9 cellular contexts compared by ENCODE assay signal in genomic region chr11:107916671-107917241, GRCh38. TPM values are rescaled to one million over a fixed set of nuclear protein-coding genes. Genes with fewer than 3 reads are reported as not detected.
DNase-seq lines count a peak whose midpoint lies in the region; TF ChIP-seq lines count a peak whose summit lies in the region.
"Had no signal": no experiment of that assay in that cellular context is flagged by ENCODE, and none has a peak within 500 bp of the region (broad histone marks: within the 10 kb centered on the region; RNA-seq: fewer than 3 reads in every experiment).

No MANE protein-coding gene starts in this region.

- BruUV-seq in mammary epithelial cell (replicated peaks; lab: Mats Ljungman, UMichigan): no TSS peak

- H4K91ac ChIP-seq in H9 (ENCODE audit: insufficient read length, low read depth, low read length): no peak overlapping the region

- H3K9ac ChIP-seq in H9 (ENCODE audit: extremely low read depth, insufficient read length, low read length) (no peak overlapping the region), mammary epithelial cell (ENCODE audit: insufficient read depth, low read length) (no peak overlapping the region)

- no peaks in the 10 kb centered on the region for H3K27me3 Mint-ChIP-seq in H9 (ENCODE audit: low read depth)

- H3K36me3 Mint-ChIP-seq in H9 (ENCODE audit: insufficient read depth in 1 of 3, low read depth in 3 of 3): peaks cover 0 to 2% (median 0%) of the 10 kb centered on the region in 3 experiments; a peak in 2 of 7 replicates

- H3K79me2 ChIP-seq in H9 (ENCODE audit: insufficient read depth, low read length): no peaks in the 10 kb centered on the region
- no peaks in the 10 kb centered on the region for H3K79me2 ChIP-seq in mammary epithelial cell (ENCODE audit: insufficient read depth, low read length)
- H3K79me2 ChIP-seq in osteoblast (ENCODE audit: insufficient read depth, low read length): no peaks in the 10 kb centered on the region

- no peak overlapping the region for H2BK15ac ChIP-seq in H9 (ENCODE audit: low read depth, low read length)

- H2BK120ac ChIP-seq in H9 (ENCODE audit: low read depth, low read length, poor library complexity, severe bottlenecking): no peak overlapping the region

- H2AK5ac ChIP-seq in H9 (ENCODE audit: insufficient read length, low read length): no peak overlapping the region

- CTCF ChIA-PET in mammary epithelial cell (lab: Charles Lee; ENCODE audit: low non-redundant PET): interaction anchor here (0.6 kb wide), 1 partner anchor 12 kb away, joined by 3 read pairs; no protein-coding TSS in a partner anchor

- H3T11ph ChIP-seq in H9 (ENCODE audit: low read length): no peak overlapping the region

- intact Hi-C loops in mammary epithelial cell (cut with micrococcal nuclease): no loop called here

- no peak overlapping the region for H3K23ac ChIP-seq in H9 (ENCODE audit: insufficient read length, low read depth, low read length)

- H4K20me1 ChIP-seq in H9 (ENCODE audit: control insufficient read depth, insufficient read depth, insufficient read length) (no peaks in the 10 kb centered on the region), mammary epithelial cell (ENCODE audit: insufficient read depth, low read length) (no peaks in the 10 kb centered on the region), osteoblast (ENCODE audit: insufficient read depth, low read length) (no peaks in the 10 kb centered on the region)

- no peak overlapping the region for H2AFZ ChIP-seq in H9 (ENCODE audit: low read length)
- no peak overlapping the region for H2AFZ ChIP-seq in mammary epithelial cell (ENCODE audit: low read depth, low read length)
- no peak overlapping the region for H2AFZ ChIP-seq in osteoblast (ENCODE audit: low read length)

- H3K4ac ChIP-seq in H9 (ENCODE audit: low read depth, low read length): no peak overlapping the region

- H2BK20ac ChIP-seq in H9 (ENCODE audit: low read depth, low read length, poor library complexity, severe bottlenecking): no peak overlapping the region

- no peak overlapping the region for H3K18ac ChIP-seq in H9 (ENCODE audit: insufficient read length, low read depth, low read length)

- H3K4me3 ChIP-seq in mammary epithelial cell (replicated peaks in 1 of 3; ENCODE audit: insufficient read depth in 1 of 3, low read depth in 2 of 3, low read length in 3 of 3) (no peak overlapping the region), osteoblast (ENCODE audit: insufficient read depth, low read length) (no peak overlapping the region)

- H3K4me2 ChIP-seq in H9 (ENCODE audit: insufficient read depth, insufficient read length, low read length) (no peak overlapping the region), mammary epithelial cell (ENCODE audit: insufficient read depth, low read depth, low read length) (no peak overlapping the region), osteoblast (ENCODE audit: insufficient read depth, low read length) (no peak overlapping the region)

- H3K27ac ChIP-seq in H9 (ENCODE audit: insufficient read length, low read depth, low read length) (no peak overlapping the region), mammary epithelial cell (ENCODE audit: insufficient read depth, low read depth, low read length) (no peak overlapping the region), osteoblast (ENCODE audit: low read depth, low read length) (no peak overlapping the region)

- DNase-seq in NCI-H1092 (lab: John Stamatoyannopoulos, UW) (peak; percentile 2), NCI-H1092 treated with DMSO at 0.1 percent for 48 hours (lab: John Stamatoyannopoulos, UW) (no peak), H9 (peak; percentile 77), RKO (ENCODE audit: low spot score) (peak; percentile 39), mammary epithelial cell (no peak), osteoblast (ENCODE audit: insufficient read length, low spot score, missing footprints) (no peak), HuH-7.5 (ENCODE audit: low spot score) (no peak), superior temporal gyrus (ENCODE audit: extremely low spot score) (no peak)

- H3K23me2 ChIP-seq in H9 (ENCODE audit: insufficient read length, low read depth, low read length, poor library complexity, severe bottlenecking): no peaks in the 10 kb centered on the region

- H3K36me3 ChIP-seq in mammary epithelial cell (ENCODE audit: insufficient read depth, low read length): no peaks in the 10 kb centered on the region
- H3K36me3 ChIP-seq in osteoblast (ENCODE audit: insufficient read depth, low read length): no peaks in the 10 kb centered on the region

- dilution Hi-C loops in mammary epithelial cell (cut with HindIII; ENCODE audit: low sequenced_read_pairs): no loop called here

- H4K5ac ChIP-seq in H9 (ENCODE audit: insufficient read length, low read depth, low read length): no peak overlapping the region

- peak overlapping the region in 1 of 3 experiments; percentile 77; a peak in 2 of 7 replicates for H3K27ac Mint-ChIP-seq in H9
- H3K27ac Mint-ChIP-seq: T-helper 1 cell treated with Interleukin-12 subunit alpha and Interleukin-12 subunit beta and Interleukin-4 antibody, amounts not matched to agents 30 μg/mL and 1 μg/mL, for 36 hours had no signal

- in situ Hi-C loops in mammary epithelial cell (cut with MboI; ENCODE audit: low sequenced_read_pairs in 2 of 2): no loop called here

- TF ChIP-seq CTCF in H9 (conservative IDR thresholded peaks at IDR 0.05) (peak; percentile 89), mammary epithelial cell (conservative IDR thresholded peaks at IDR 0.05 in 1 of 2, IDR thresholded peaks at IDR 0.05 in 1 of 2; ENCODE audit: extremely low read depth in 1 of 2, insufficient read depth in 1 of 2, low read depth in 1 of 2, low read length in 2 of 2) (peak; percentile 38 to 49), osteoblast (IDR thresholded peaks at IDR 0.05; ENCODE audit: extremely low read depth, low read depth, low read length) (peak; percentile 70)

- H4K8ac ChIP-seq in H9 (replicated peaks; ENCODE audit: insufficient read length, low read depth, low read length): no peak overlapping the region

- no peak overlapping the region for H3K56ac ChIP-seq in H9 (ENCODE audit: insufficient read length, low read depth, low read length)

- no peak overlapping the region for H2BK5ac ChIP-seq in H9 (ENCODE audit: insufficient read length, low read length)

- H3K79me1 ChIP-seq in H9 (ENCODE audit: insufficient read depth, low read depth, low read length, poor library complexity, severe bottlenecking): no peaks in the 10 kb centered on the region

- H3K9me3 ChIP-seq in H9 (ENCODE audit: control insufficient read depth, low read depth, low read length) (no peaks in the 10 kb centered on the region), mammary epithelial cell (replicated peaks; ENCODE audit: insufficient read depth, low read length) (no peaks in the 10 kb centered on the region), osteoblast (ENCODE audit: low read depth, low read length) (no peaks in the 10 kb centered on the region)

- 0 out of 5 replicates have a peak overlapping the region, but pooled peaks of 1 of the 2 experiments have one; percentile 7 for H3K4me3 Mint-ChIP-seq in H9
- H3K4me3 Mint-ChIP-seq: T-helper 1 cell treated with Interleukin-12 subunit alpha and Interleukin-12 subunit beta and Interleukin-4 antibody, amounts not matched to agents 30 μg/mL and 1 μg/mL, for 36 hours had no signal

- H3K27me3 ChIP-seq in H9 (ENCODE audit: insufficient read depth, low read length) (no peaks in the 10 kb centered on the region), mammary epithelial cell (ENCODE audit: insufficient read depth, low read length) (no peaks in the 10 kb centered on the region), osteoblast (ENCODE audit: insufficient read depth, low read length) (no peaks in the 10 kb centered on the region)

- peaks cover 2 to 3% of the 10 kb centered on the region in 2 experiments; a peak in 3 of 5 replicates for H3K9me3 Mint-ChIP-seq in H9
- H3K9me3 Mint-ChIP-seq: T-helper 1 cell treated with Interleukin-12 subunit alpha and Interleukin-12 subunit beta and Interleukin-4 antibody, amounts not matched to agents 30 μg/mL and 1 μg/mL, for 36 hours had no signal

- no peak overlapping the region for H3K14ac ChIP-seq in H9 (ENCODE audit: insufficient read depth, low read length)

- WGBS in H9 (ENCODE audit: extremely low coverage, insufficient read length, low lambda C conversion rate): no CpG with 5 or more reads among the region's 13 CpGs
- WGBS in mammary epithelial cell (ENCODE audit: low coverage, missing lambda C conversion rate): 42% methylated on average over 5 of the region's 13 CpGs

- H3K4me1 ChIP-seq in H9 (ENCODE audit: insufficient read depth, low read length): no peaks in the 10 kb centered on the region
- H3K4me1 ChIP-seq in mammary epithelial cell (ENCODE audit: insufficient read depth, low read length): no peaks in the 10 kb centered on the region
- no peaks in the 10 kb centered on the region for H3K4me1 ChIP-seq in osteoblast (ENCODE audit: insufficient read depth, low read length)

- H2BK12ac ChIP-seq in H9 (ENCODE audit: insufficient read length, low read depth, low read length): no peak overlapping the region

- H3K4me1 Mint-ChIP-seq in H9: peaks cover 2 to 9% of the 10 kb centered on the region in 2 experiments

RNA-seq across cellular contexts. Expression of gene RAB39A, which starts 11.5 kb away (rescaled TPM):
- total RNA-seq in H9 (2021) (9.2 and 9.7 TPM in 2 replicates), mammary epithelial cell (not detected), osteoblast (not detected in 2 replicates)
- polyA plus RNA-seq in mammary epithelial cell: 0.05 TPM
- polyA minus RNA-seq in mammary epithelial cell: not detected

RNA-seq across cellular contexts. Expression of gene SLC35F2, which starts 58.2 kb away (rescaled TPM):
- 22.7 and 24.0 TPM in 2 replicates for total RNA-seq in H9 (2021)
- total RNA-seq in mammary epithelial cell: 10 to 100 TPM; 23.5 to 35.3 TPM
- 30.8 TPM for polyA plus RNA-seq in mammary epithelial cell
- polyA minus RNA-seq in mammary epithelial cell: 67.2 TPM
- total RNA-seq in osteoblast: 5.4 and 6.2 TPM in 2 replicates

Comparison
In these comparisons a context has a peak if more than half of its experiments do, and no peak if none do; other contexts are left out.
1. DNase-seq: peak in NCI-H1092 (single experiment), H9 (single experiment) and RKO (single experiment); none in NCI-H1092 treated with DMSO at 0.1 percent for 48 hours (single experiment), mammary epithelial cell (single experiment), osteoblast (single experiment), HuH-7.5 (single experiment) and superior temporal gyrus (single experiment).
2. RNA of gene RAB39A, which starts 11.5 kb away (total RNA-seq): 9.2 to 9.7 TPM in H9; not detected in mammary epithelial cell and not detected in osteoblast; every median in the first group is over 10 times any median in the second.
3. Peak in every context shown above with its lines, with median percentiles within 50 percentile points of each other: CTCF ChIP-seq.